In genomic region chr3:50688602-50689001, GRCh38 we compare ENCODE assay signal across 2 cellular contexts. TPM values are rescaled to one million over a fixed set of nuclear protein-coding genes. Genes with fewer than 3 reads are reported as not detected.
"Had no signal": no experiment of that assay in that cellular context is flagged by ENCODE, and none has a peak within 500 bp of the region (broad histone marks: within the 10 kb centered on the region; RNA-seq: fewer than 3 reads in every experiment).

No MANE protein-coding gene starts in this region.

RNA-seq across cellular contexts. Expression of gene DOCK3, which starts 13.9 kb away (rescaled TPM):
- total RNA-seq: dermis blood vessel endothelial cell, lung microvascular endothelial cell had no signal
